In the genomic region with DNA sequence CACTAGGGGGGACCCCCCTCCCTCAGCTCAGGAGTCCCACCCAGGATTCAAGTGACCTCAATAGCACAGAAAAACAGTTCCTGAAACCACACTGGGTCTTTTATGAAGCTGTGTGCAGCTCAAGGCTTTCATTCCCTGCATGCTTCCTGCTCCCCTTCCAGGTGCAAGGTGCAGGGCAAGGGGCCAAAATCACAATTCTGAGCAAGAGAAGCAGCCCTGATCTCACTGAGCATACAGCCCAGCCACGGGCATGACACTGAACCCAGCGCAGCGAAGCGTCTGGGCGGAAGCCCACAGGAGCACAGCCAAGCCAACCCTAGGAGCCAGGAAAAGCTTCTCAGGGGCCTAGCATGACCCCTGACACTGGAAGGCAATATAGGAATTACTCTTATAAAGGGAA, we compare ENCODE assay signal across 22 cellular contexts.
"Had no signal": no experiment of that assay in that cellular context is flagged by ENCODE, and none has a peak within 500 bp of the region (broad histone marks: within the 10 kb centered on the region; RNA-seq: fewer than 3 reads in every experiment).

No MANE protein-coding gene starts in this region.

- DNase-seq: effector memory CD8-positive, alpha-beta T cell; gastrocnemius medialis; heart right ventricle; hypothalamus; kidney glomerular epithelial cell; mucosa of descending colon; natural killer cell; nucleus accumbens; ovary; right cardiac atrium; stimulated activated CD4-positive, alpha-beta T cell treated with anti-CD3 and anti-CD28 coated beads, Interleukin-4, amount 100 ng/mL, for 1 hour; stimulated activated CD8-positive, alpha-beta memory T cell treated with anti-CD3 and anti-CD28 coated beads, Interleukin-4, amount 100 ng/mL, for 48 hours; stimulated activated naive CD8-positive, alpha-beta T cell treated with anti-CD3 and anti-CD28 coated beads, Interleukin-15, Interleukin-2, amounts not matched to agents 100 U/mL and 50 U/mL, for 24 hours; tibial artery; upper lobe of left lung; uterus had no signal

- H3K27ac Mint-ChIP-seq: effector memory CD8-positive, alpha-beta T cell; natural killer cell; progenitor cell of endocrine pancreas; stimulated activated effector memory CD8-positive, alpha-beta T cell treated with anti-CD3 and anti-CD28 coated beads, Interleukin-12 subunit alpha, Interleukin-12 subunit beta, amount 100 ng/mL, for 72 hours had no signal

- H3K4me1 ChIP-seq: esophagus muscularis mucosa, gastrocnemius medialis, heart right ventricle, upper lobe of left lung, uterus had no signal

- H3K9me3 ChIP-seq: gastrocnemius medialis, ovary, tibial artery, uterus had no signal

- H3K4me3 Mint-ChIP-seq: effector memory CD8-positive, alpha-beta T cell; natural killer cell; neural crest cell; stimulated activated effector memory CD8-positive, alpha-beta T cell treated with anti-CD3 and anti-CD28 coated beads, Interleukin-12 subunit alpha, Interleukin-12 subunit beta, amount 100 ng/mL, for 72 hours had no signal

- H3K27ac ChIP-seq: epithelial cell of prostate, esophagus muscularis mucosa, gastrocnemius medialis, heart right ventricle, ovary, tibial artery, upper lobe of left lung, uterus had no signal

- ATAC-seq: effector memory CD8-positive, alpha-beta T cell; gastrocnemius medialis; heart right ventricle; mucosa of descending colon; natural killer cell; right cardiac atrium; stimulated activated effector memory CD8-positive, alpha-beta T cell treated with anti-CD3 and anti-CD28 coated beads, Interleukin-12 subunit alpha, Interleukin-12 subunit beta, amount 100 ng/mL, for 72 hours; stimulated activated naive CD8-positive, alpha-beta T cell treated with anti-CD3 and anti-CD28 coated beads, Interleukin-15, Interleukin-2, amounts not matched to agents 100 U/mL and 50 U/mL, for 24 hours had no signal

- H3K4me1 Mint-ChIP-seq: natural killer cell; stimulated activated effector memory CD8-positive, alpha-beta T cell treated with anti-CD3 and anti-CD28 coated beads, Interleukin-12 subunit alpha, Interleukin-12 subunit beta, amount 100 ng/mL, for 72 hours had no signal

- H3K27me3 ChIP-seq: gastrocnemius medialis, ovary, upper lobe of left lung, uterus had no signal

- H3K27me3 Mint-ChIP-seq: effector memory CD8-positive, alpha-beta T cell had no signal

- H3K4me3 ChIP-seq: esophagus muscularis mucosa, gastrocnemius medialis, heart right ventricle, mucosa of descending colon, ovary, smooth muscle cell, tibial artery, upper lobe of left lung, uterus had no signal

- H3K36me3 ChIP-seq: esophagus muscularis mucosa, gastrocnemius medialis, heart right ventricle, ovary, tibial artery, upper lobe of left lung, uterus had no signal

- H3K36me3 Mint-ChIP-seq: natural killer cell; stimulated activated effector memory CD8-positive, alpha-beta T cell treated with anti-CD3 and anti-CD28 coated beads, Interleukin-12 subunit alpha, Interleukin-12 subunit beta, amount 100 ng/mL, for 72 hours had no signal
